8 cellular contexts compared by ENCODE assay signal in genomic region chr19:11155373-11156120, GRCh38. TPM values are rescaled to one million over a fixed set of nuclear protein-coding genes. Genes with fewer than 3 reads are reported as not detected.
DNase-seq lines count a peak whose midpoint lies in the region; ATAC-seq and TF ChIP-seq lines count a peak whose summit lies in the region.

Gene SPC24 (minus strand): TSS chr19:11155782. CDS start chr19:11155776, 6 bp downstream.

- H3K36me3 ChIP-seq in duodenal mucosa (ENCODE audit: control insufficient read depth in 1 of 2, insufficient read depth in 2 of 2, low read length in 2 of 2), result no peaks in the 10 kb centered on the region
- H3K36me3 ChIP-seq in right lobe of liver, result no peaks in the 10 kb centered on the region

- no peaks in the 10 kb centered on the region for H3K27me3 Mint-ChIP-seq in activated CD4-positive, alpha-beta memory T cell treated with anti-CD3 and anti-CD28 coated beads for 36 hours

- H3K9ac ChIP-seq in duodenal mucosa (ENCODE audit: low read depth in 1 of 2, low read length in 2 of 2), result peak within 1 kb of the TSS; percentile 53 to 58

- peaks cover 20 to 22% of the 10 kb centered on the region in 2 donors for H3K4me1 ChIP-seq in duodenal mucosa (ENCODE audit: control insufficient read depth in 1 of 2, insufficient read depth in 2 of 2, low read length in 2 of 2)
- H3K4me1 ChIP-seq in right lobe of liver, result peaks cover 0 to 71% (median 26%) of the 10 kb centered on the region in 4 donors

- no peaks in the 10 kb centered on the region for H3K9me3 ChIP-seq in duodenal mucosa (ENCODE audit: control insufficient read depth in 1 of 2, low read length in 2 of 2)
- H3K9me3 ChIP-seq in right lobe of liver, result no peaks in the 10 kb centered on the region

- H3K27ac ChIP-seq in duodenal mucosa (ENCODE audit: low read depth, low read length), result no peak within 1 kb of the TSS
- peak within 1 kb of the TSS in 2 of 3 donors; percentile 31 to 36 for H3K27ac ChIP-seq in right lobe of liver

- ATAC-seq in GM19438 (IDR thresholded peaks at IDR 0.05; ENCODE audit: low read depth, unreplicated experiment), result peak; percentile 83
- peak; percentile 94 for ATAC-seq in HG03575 (IDR thresholded peaks at IDR 0.05; ENCODE audit: extremely low read depth, insufficient number of reproducible peaks, low FRiP score, unreplicated experiment)
- peak; percentile 73 to 88 (median 78) for ATAC-seq in right lobe of liver

- H3K27me3 ChIP-seq in duodenal mucosa (ENCODE audit: control insufficient read depth in 1 of 2, insufficient read depth in 2 of 2, low read length in 2 of 2) (no peaks in the 10 kb centered on the region), right lobe of liver (no peaks in the 10 kb centered on the region)

- intact Hi-C loops in activated CD4-positive, alpha-beta memory T cell treated with anti-CD3 and anti-CD28 coated beads for 36 hours (cut with micrococcal nuclease), result loop anchor here (1.0 to 5.0 kb wide), 3 partner anchors 17 to 63 kb away; partner anchors contain the start of gene KANK2
- intact Hi-C loops in right lobe of liver (cut with DNase I), result no loop called here

- peak within 1 kb of the TSS; percentile 79 for H3K27ac Mint-ChIP-seq in activated CD4-positive, alpha-beta memory T cell treated with anti-CD3 and anti-CD28 coated beads for 36 hours

- H3K4me3 Mint-ChIP-seq in activated CD4-positive, alpha-beta memory T cell treated with anti-CD3 and anti-CD28 coated beads for 36 hours, result peak within 1 kb of the TSS; percentile 81

- peaks cover 4% of the 10 kb centered on the region for H3K9me3 Mint-ChIP-seq in activated CD4-positive, alpha-beta memory T cell treated with anti-CD3 and anti-CD28 coated beads for 36 hours

- TF ChIP-seq CTCF in right lobe of liver (IDR thresholded peaks at IDR 0.05), result no peak

- POLR2A ChIA-PET in activated CD4-positive, alpha-beta memory T cell treated with anti-CD3 and anti-CD28 coated beads for 36 hours (lab: Charles Lee), result interaction anchor here (0.5 to 1.4 kb wide), 6 partner anchors 9 to 1478 kb away, joined by 3 to 5 read pairs (median 3); no protein-coding TSS in a partner anchor

- CTCF ChIA-PET in activated CD4-positive, alpha-beta memory T cell treated with anti-CD3 and anti-CD28 coated beads for 36 hours (lab: Charles Lee), result interaction anchor here (0.7 to 2.0 kb wide), 2 partner anchors 18 to 327 kb away, joined by 3 to 5 read pairs; no protein-coding TSS in a partner anchor

- H3K36me3 Mint-ChIP-seq in activated CD4-positive, alpha-beta memory T cell treated with anti-CD3 and anti-CD28 coated beads for 36 hours, result peaks cover 14% of the 10 kb centered on the region

- peak; percentile 98 for DNase-seq in CD1c-positive myeloid dendritic cell (ENCODE audit: extremely low spot score)
- DNase-seq in NCI-H82 treated with DMSO at 0.1 percent for 48 hours (lab: John Stamatoyannopoulos, UW; ENCODE audit: unreplicated experiment), result peak; percentile 90
- peak; percentile 96 for DNase-seq in activated CD4-positive, alpha-beta memory T cell treated with anti-CD3 and anti-CD28 coated beads for 36 hours
- DNase-seq in right lobe of liver, result peak; percentile 92 to 96 (median 93)
- peak; percentile 83 to 88 for DNase-seq in stimulated activated CD4-positive, alpha-beta T cell treated with anti-CD3 and anti-CD28 coated beads, Interleukin-4, amount 100 ng/mL, for 4 hours

- under 1% methylated on average over 27 of the region's 50 CpGs for WGBS in right lobe of liver (ENCODE audit: insufficient coverage, low coverage, low lambda C conversion rate, missing lambda C conversion rate)

- TF ChIP-seq POLR2A in right lobe of liver (IDR thresholded peaks at IDR 0.05), result no peak

- H3K4me1 Mint-ChIP-seq in activated CD4-positive, alpha-beta memory T cell treated with anti-CD3 and anti-CD28 coated beads for 36 hours (ENCODE audit: low read depth), result peaks cover 11% of the 10 kb centered on the region

- H3K4me3 ChIP-seq in duodenal mucosa (ENCODE audit: low read depth in 1 of 2, low read length in 2 of 2), result peak within 1 kb of the TSS; percentile 85 to 89
- peak within 1 kb of the TSS; percentile 42 to 61 (median 43) for H3K4me3 ChIP-seq in right lobe of liver

RNA-seq across cellular contexts. Expression of gene SPC24, which starts in this region (rescaled TPM):
- 10 to 100 TPM; 64.1 to 70.3 TPM for total RNA-seq in activated CD4-positive, alpha-beta memory T cell treated with anti-CD3 and anti-CD28 coated beads for 36 hours
- total RNA-seq in right lobe of liver, result 1 to 10 TPM in 5 of 6 experiments, under 1 TPM in 1; 0.90 to 3.8 (median 2.2) TPM

Comparison
In these comparisons a context has a peak if more than half of its experiments do, and no peak if none do; other contexts are left out.
1. RNA of gene SPC24 (total RNA-seq): 64.1 to 70.3 TPM in activated CD4-positive, alpha-beta memory T cell treated with anti-CD3 and anti-CD28 coated beads for 36 hours; 0.90 to 3.8 TPM in right lobe of liver; every median in the first group is over 10 times any median in the second.
2. Peak in every context shown above with its lines, with median percentiles within 50 percentile points of each other: DNase-seq and ATAC-seq.